7 cellular contexts compared by ENCODE assay signal in genomic region chr7:105294482-105294881, GRCh38.
DNase-seq lines count a peak whose midpoint lies in the region; ATAC-seq and TF ChIP-seq lines count a peak whose summit lies in the region.
"Not testable (repeated sequence)": the region's sequence is repeated elsewhere in the genome, so short reads cannot be mapped to it uniquely, and the experiment has no call there.

No MANE protein-coding gene starts in this region.

- H3K4me1 ChIP-seq in DND-41 (ENCODE audit: insufficient read depth, low read length) (peaks cover 68% of the 10 kb centered on the region), psoas muscle (peaks cover 13% of the 10 kb centered on the region)
- not testable (repeated sequence) for H3K4me1 ChIP-seq in endodermal cell (ENCODE audit: control insufficient read depth, insufficient read depth, low read length)

- not testable (repeated sequence) for H4K20me1 ChIP-seq in DND-41 (ENCODE audit: insufficient read depth, low read length)

- not testable (repeated sequence) for H3K4me2 ChIP-seq in DND-41 (ENCODE audit: insufficient read depth, low read length)

- not testable (repeated sequence) for H3K9me3 Mint-ChIP-seq in WTC11; endodermal cell; neural crest cell; progenitor cell of endocrine pancreas (ENCODE audit: low read depth)

- H3K4me1 Mint-ChIP-seq in WTC11 (peaks cover 41% of the 10 kb centered on the region), endodermal cell (peaks cover 20% of the 10 kb centered on the region), neural crest cell (peaks cover 38% of the 10 kb centered on the region), progenitor cell of endocrine pancreas (ENCODE audit: low read depth) (peaks cover 27% of the 10 kb centered on the region)

- H3K36me3 Mint-ChIP-seq in WTC11; endodermal cell (ENCODE audit: low read depth); neural crest cell (ENCODE audit: low read depth); progenitor cell of endocrine pancreas (ENCODE audit: insufficient read depth): not testable (repeated sequence)

- H3K27ac Mint-ChIP-seq in WTC11 (peak overlapping the region; percentile 42; the same call in 1 of the 2 replicates), endodermal cell (peak overlapping the region; percentile 8), neural crest cell (ENCODE audit: unreplicated experiment) (peak overlapping the region; percentile 78), progenitor cell of endocrine pancreas (peak overlapping the region; percentile 45)

- POLR2A ChIA-PET in WTC11 (lab: Charles Lee) = not testable (repeated sequence)

- H3K36me3 ChIP-seq in DND-41 (ENCODE audit: insufficient read depth, low read length); KOPT-K1 (ENCODE audit: insufficient read depth, low read length); endodermal cell (ENCODE audit: control insufficient read depth, insufficient read depth, low read length); psoas muscle (ENCODE audit: insufficient read depth in 1 of 2, low read depth in 1 of 2): not testable (repeated sequence)

- ATAC-seq in DND-41 (ENCODE audit: insufficient read depth, low read depth); WTC11: not testable (repeated sequence)
- peak in 3 of 4 donors; percentile 54 to 82 (median 73) for ATAC-seq in psoas muscle

- H3K9ac ChIP-seq in DND-41 (ENCODE audit: low read depth, low read length); endodermal cell (ENCODE audit: extremely low read depth, low read length, poor library complexity, severe bottlenecking): not testable (repeated sequence)

- H3K4me3 Mint-ChIP-seq in WTC11; endodermal cell; neural crest cell; progenitor cell of endocrine pancreas (ENCODE audit: low read depth): not testable (repeated sequence)

- DNase-seq in DND-41; WTC11 (ENCODE audit: low spot score); endodermal cell; neural crest cell (ENCODE audit: low read depth, low spot score); progenitor cell of endocrine pancreas (ENCODE audit: low spot score, unreplicated experiment); psoas muscle: not testable (repeated sequence)

- not testable (repeated sequence) for H2AFZ ChIP-seq in DND-41 (ENCODE audit: low read depth, low read length)

- intact Hi-C loops in psoas muscle (cut with DNase I) = not testable (repeated sequence)

- H3K4me3 ChIP-seq in DND-41 (ENCODE audit: low read depth in 1 of 2, low read length in 2 of 2); endodermal cell (ENCODE audit: low read length); psoas muscle: not testable (repeated sequence)

- H3K9me3 ChIP-seq in DND-41 (ENCODE audit: insufficient read depth, low read length, severe bottlenecking); KOPT-K1 (ENCODE audit: insufficient read depth, low read length, poor library complexity, severe bottlenecking); endodermal cell (ENCODE audit: control insufficient read depth, low read length); psoas muscle: not testable (repeated sequence)

- TF ChIP-seq CTCF in DND-41 (IDR thresholded peaks at IDR 0.05; ENCODE audit: borderline replicate concordance, extremely low read depth, low read length, poor library complexity, severe bottlenecking); WTC11 (IDR thresholded peaks at IDR 0.05); endodermal cell (conservative IDR thresholded peaks at IDR 0.05); neural crest cell (conservative IDR thresholded peaks at IDR 0.05); progenitor cell of endocrine pancreas (IDR thresholded peaks at IDR 0.05; ENCODE audit: unreplicated experiment); psoas muscle (IDR thresholded peaks at IDR 0.05): not testable (repeated sequence)

- peaks cover 95% of the 10 kb centered on the region for H3K79me2 ChIP-seq in DND-41 (ENCODE audit: insufficient read depth, low read length)

- WGBS in endodermal cell (ENCODE audit: insufficient coverage in 1 of 2, insufficient read length in 1 of 2), 2 experiments = 93 to 94% methylated on average over 5 to 6 of the region's 6 CpGs
- 41 to 73% (median 46%) methylated on average over 6 of the region's 6 CpGs for WGBS in psoas muscle, 3 donors

- CTCF ChIA-PET in WTC11 (lab: Charles Lee) = not testable (repeated sequence)

- H3K27ac ChIP-seq in DND-41 (ENCODE audit: low read length) (peak overlapping the region; percentile 56), KOPT-K1 (ENCODE audit: low read depth, low read length, poor library complexity, severe bottlenecking) (peak overlapping the region; percentile 3), psoas muscle (peak overlapping the region; percentile 59)
- not testable (repeated sequence) for H3K27ac ChIP-seq in endodermal cell (ENCODE audit: low read depth, low read length)

- H3K27me3 ChIP-seq in DND-41 (ENCODE audit: insufficient read depth, low read length, poor library complexity); endodermal cell (ENCODE audit: control insufficient read depth, insufficient read depth, low read length, poor library complexity, severe bottlenecking); psoas muscle (ENCODE audit: insufficient read depth in 3 of 3, low read length in 2 of 3): not testable (repeated sequence)

- H3K27me3 Mint-ChIP-seq in WTC11 (ENCODE audit: low read depth); endodermal cell (ENCODE audit: insufficient read depth); neural crest cell (ENCODE audit: low read depth); progenitor cell of endocrine pancreas: not testable (repeated sequence)

Comparison
In these comparisons a context has a peak if more than half of its experiments do, and no peak if none do; other contexts are left out.
1. H3K27ac Mint-ChIP-seq: peak in every context shown above with its lines; median percentile 78 in neural crest cell; 45 in progenitor cell of endocrine pancreas; 42 in WTC11; 8 in endodermal cell.